Comparison of ENCODE assay signal across 18 cellular contexts in the genomic region with DNA sequence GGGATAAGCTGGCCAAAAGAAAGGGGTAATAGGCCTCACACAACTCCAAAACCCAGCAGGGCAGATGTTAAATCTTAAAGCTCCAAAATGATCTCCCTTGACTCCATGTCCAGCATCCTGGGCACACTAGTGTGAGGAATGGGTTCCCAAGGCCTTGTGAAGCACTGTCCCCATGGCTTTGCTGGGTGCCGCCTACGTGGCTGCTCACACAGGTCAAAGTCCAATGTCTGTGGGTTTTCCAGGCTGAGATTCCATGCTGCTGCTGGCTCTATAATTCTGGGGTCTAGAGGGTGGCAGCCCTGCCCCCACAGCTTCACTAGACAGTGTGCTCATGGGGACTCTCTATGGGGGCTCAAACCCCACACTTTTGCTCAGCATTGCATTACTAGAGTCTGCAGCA.
DNase-seq lines count a peak whose midpoint lies in the region; ATAC-seq, FAIRE-seq and TF ChIP-seq lines count a peak whose summit lies in the region.
"Had no signal": no experiment of that assay in that cellular context is flagged by ENCODE, and none has a peak within 500 bp of the region (broad histone marks: within the 10 kb centered on the region; RNA-seq: fewer than 3 reads in every experiment).

No MANE protein-coding gene starts in this region.

- in situ Hi-C loops in HepG2 (cut with HindIII; ENCODE audit: extremely low pct_ligation_motif_present, low pct_unique_long_range_greater_than_20kb), result no loop called here

- no peak overlapping the region for H4K91ac ChIP-seq in neuronal stem cell (ENCODE audit: low read depth, low read length, poor library complexity)

- no peaks in the 10 kb centered on the region for H4K20me1 ChIP-seq in HepG2 (ENCODE audit: insufficient read depth, low read length)
- H4K20me1 ChIP-seq: BLaER1 had no signal

- FAIRE-seq in HepG2 (lab: Jason Lieb, UNC), result no peak
- FAIRE-seq: GM12878 had no signal

- no peak overlapping the region for H2BK120ac ChIP-seq in neuronal stem cell (ENCODE audit: low read depth, low read length)

- no peak for TF ChIP-seq RAD21 in HepG2 (CRISPR knock-in tag; IDR thresholded peaks at IDR 0.05)

- no peak overlapping the region for H3K23ac ChIP-seq in neuronal stem cell (ENCODE audit: low read depth, low read length, poor library complexity)

- H3K79me1 ChIP-seq in neuronal stem cell (ENCODE audit: low read depth, low read length), result no peaks in the 10 kb centered on the region

- no peaks in the 10 kb centered on the region for H3K27me3 ChIP-seq in HepG2 (ENCODE audit: control insufficient read depth in 1 of 2, insufficient read depth in 2 of 2, low read length in 2 of 2)
- no peaks in the 10 kb centered on the region for H3K27me3 ChIP-seq in neuronal stem cell (ENCODE audit: control insufficient read depth in 3 of 3, insufficient read depth in 3 of 3, low read depth in 1 of 3, low read length in 3 of 3)
- H3K27me3 ChIP-seq: BLaER1 had no signal

- TF ChIP-seq POLR2A in HepG2 (IDR thresholded peaks at IDR 0.05; ENCODE audit: insufficient read depth in 1 of 2, low read depth in 2 of 2, low read length in 2 of 2), result no peak

- H2BK5ac ChIP-seq in neuronal stem cell (ENCODE audit: low read length), result no peak overlapping the region

- H3K4me3 ChIP-seq in HepG2 (replicated peaks in 1 of 3; ENCODE audit: insufficient read depth in 1 of 3, low read depth in 2 of 3, low read length in 3 of 3) (no peak overlapping the region), neuronal stem cell (ENCODE audit: low read length in 2 of 2) (no peak overlapping the region)
- H3K4me3 ChIP-seq: BLaER1, GM12878 had no signal

- no peaks in the 10 kb centered on the region for H3K36me3 ChIP-seq in HepG2 (replicated peaks in 1 of 2; ENCODE audit: control insufficient read depth in 1 of 2, insufficient read depth in 2 of 2, low read length in 2 of 2)
- no peaks in the 10 kb centered on the region for H3K36me3 ChIP-seq in neuronal stem cell (replicated peaks in 1 of 2; ENCODE audit: control insufficient read depth in 2 of 2, insufficient read depth in 2 of 2, low read length in 2 of 2)
- H3K36me3 ChIP-seq: BLaER1 had no signal

- no peak overlapping the region for H2AFZ ChIP-seq in HepG2 (ENCODE audit: low read length)
- no peak overlapping the region for H2AFZ ChIP-seq in neuronal stem cell (ENCODE audit: low read length)

- peak; percentile 37 for DNase-seq in HT-29 (ENCODE audit: low spot score)
- peak; percentile 61 for DNase-seq in SW480 (ENCODE audit: low spot score)
- no peak for DNase-seq in HepG2 (ENCODE audit: low spot score)
- DNase-seq in neuronal stem cell (ENCODE audit: low spot score), result no peak
- DNase-seq in NCI-H69 (lab: John Stamatoyannopoulos, UW), result no peak
- DNase-seq: 8988T; CD4-positive, alpha-beta memory T cell; DMS153; DND-41; EL; GOT3; H7; HFFc6 had no signal

- TF ChIP-seq EP300 in HepG2 (IDR thresholded peaks at IDR 0.05; ENCODE audit: low read depth in 2 of 2, low read length in 2 of 2) (no peak), HepG2 (CRISPR knock-in tag; IDR thresholded peaks at IDR 0.05; ENCODE audit: borderline replicate concordance) (no peak)

- H3K4me2 ChIP-seq in HepG2 (ENCODE audit: low read depth, low read length), result no peak overlapping the region
- no peak overlapping the region for H3K4me2 ChIP-seq in neuronal stem cell (ENCODE audit: insufficient read depth, low read length, poor library complexity, severe bottlenecking)
- H3K4me2 ChIP-seq: BLaER1 had no signal

- H2BK12ac ChIP-seq in neuronal stem cell (ENCODE audit: low read length), result no peak overlapping the region

- no peak overlapping the region for H4K8ac ChIP-seq in neuronal stem cell (ENCODE audit: low read depth, low read length)

- no peak overlapping the region for H2AK5ac ChIP-seq in neuronal stem cell (ENCODE audit: low read depth, low read length)

- ATAC-seq in HepG2, result peak; percentile 33; the same call in 2 of the 3 replicates
- no peak for ATAC-seq in HG02642 (IDR thresholded peaks at IDR 0.05; ENCODE audit: poor library complexity, unreplicated experiment)
- ATAC-seq in HG03354 (IDR thresholded peaks at IDR 0.05; ENCODE audit: poor library complexity, severe bottlenecking, unreplicated experiment), result no peak
- ATAC-seq: GM12878, HCT116 had no signal

- peak overlapping the region; percentile 65 for H3K18ac ChIP-seq in neuronal stem cell (ENCODE audit: low read length)

- no peak overlapping the region for H3K14ac ChIP-seq in neuronal stem cell (ENCODE audit: low read length)

- no peak overlapping the region for H3K9ac ChIP-seq in HepG2 (ENCODE audit: insufficient read depth, low read depth, low read length)
- no peak overlapping the region for H3K9ac ChIP-seq in neuronal stem cell (ENCODE audit: low read depth, low read length, poor library complexity)
- H3K9ac ChIP-seq: BLaER1 had no signal

- intact Hi-C loops in HepG2 (cut with micrococcal nuclease; ENCODE audit: unreplicated experiment), result no loop called here

- WGBS in HepG2 (ENCODE audit: low lambda C conversion rate), result no CpG with 5 or more reads among the region's 2 CpGs
- no CpG with 5 or more reads among the region's 2 CpGs for WGBS in neuronal stem cell (ENCODE audit: extremely low coverage in 2 of 2, insufficient read length in 2 of 2, insufficient replicate concordance in 1 of 2), 2 donors

- CTCF ChIA-PET in HepG2 (lab: Yijun Ruan, JAX; ENCODE audit: low intra/inter-chr PET ratio, low total read pairs), result no interaction called here

- peaks cover 31% of the 10 kb centered on the region for H3K9me3 ChIP-seq in HepG2 (ENCODE audit: low read length)
- no peaks in the 10 kb centered on the region for H3K9me3 ChIP-seq in neuronal stem cell (replicated peaks in 1 of 2; ENCODE audit: control insufficient read depth in 2 of 2, insufficient read depth in 1 of 2, low read depth in 1 of 2, low read length in 2 of 2)
- H3K9me3 ChIP-seq: BLaER1 had no signal

- H3K27ac ChIP-seq in HepG2 (ENCODE audit: extremely low read length, insufficient read depth, low read length), result no peak overlapping the region
- H3K27ac ChIP-seq in neuronal stem cell (replicated peaks; ENCODE audit: low read length), result no peak overlapping the region
- H3K27ac ChIP-seq: BLaER1 had no signal

- H3K79me2 ChIP-seq in HepG2 (ENCODE audit: insufficient read depth, low read length), result no peaks in the 10 kb centered on the region

- H3K4ac ChIP-seq in neuronal stem cell (ENCODE audit: low read length), result no peak overlapping the region

- H3K4me1 ChIP-seq in HepG2 (ENCODE audit: insufficient read depth, low read length) (no peaks in the 10 kb centered on the region), neuronal stem cell (ENCODE audit: control insufficient read depth in 2 of 2, insufficient read depth in 1 of 2, low read depth in 1 of 2, low read length in 2 of 2) (peaks cover 0 to 2% of the 10 kb centered on the region in 2 donors)
- H3K4me1 ChIP-seq: BLaER1 had no signal

- no peak overlapping the region for H2BK15ac ChIP-seq in neuronal stem cell (ENCODE audit: low read length)

- no TSS peak for BruUV-seq in HepG2 (replicated peaks; lab: Mats Ljungman, UMichigan)

- TF ChIP-seq CTCF in HepG2 (CRISPR knock-in tag; IDR thresholded peaks at IDR 0.05), result no peak

- POLR2A ChIA-PET in HepG2 (lab: Yijun Ruan, JAX), result no interaction called here

TF ChIP-seq in HepG2, 621 proteins besides CTCF, POLR2A, EP300 and RAD21:
- peak; percentile 55; the same call in 1 of the 2 replicates for TF ChIP-seq ZNF644 (CRISPR knock-in tag; IDR thresholded peaks at IDR 0.05; ENCODE audit: low read depth)
- no peak for TF ChIP-seq ZNF292 (CRISPR knock-in tag; IDR thresholded peaks at IDR 0.05; ENCODE audit: borderline replicate concordance, low read depth)
- TF ChIP-seq FOXC1 (CRISPR knock-in tag; IDR thresholded peaks at IDR 0.05; ENCODE audit: borderline replicate concordance), result no peak
- TF ChIP-seq ZNF549 (CRISPR knock-in tag; IDR thresholded peaks at IDR 0.05), result no peak
- TF ChIP-seq HNF4A (CRISPR knock-in tag; IDR thresholded peaks at IDR 0.05), result peak; percentile 37; the same call in 1 of the 2 replicates
- no peak for TF ChIP-seq THYN1 (CRISPR knock-in tag; IDR thresholded peaks at IDR 0.05; ENCODE audit: borderline replicate concordance, low read depth)
- no peak for TF ChIP-seq ASH2L (IDR thresholded peaks at IDR 0.05; ENCODE audit: insufficient read length, low read depth, low read length)
- TF ChIP-seq, protein P1, sequence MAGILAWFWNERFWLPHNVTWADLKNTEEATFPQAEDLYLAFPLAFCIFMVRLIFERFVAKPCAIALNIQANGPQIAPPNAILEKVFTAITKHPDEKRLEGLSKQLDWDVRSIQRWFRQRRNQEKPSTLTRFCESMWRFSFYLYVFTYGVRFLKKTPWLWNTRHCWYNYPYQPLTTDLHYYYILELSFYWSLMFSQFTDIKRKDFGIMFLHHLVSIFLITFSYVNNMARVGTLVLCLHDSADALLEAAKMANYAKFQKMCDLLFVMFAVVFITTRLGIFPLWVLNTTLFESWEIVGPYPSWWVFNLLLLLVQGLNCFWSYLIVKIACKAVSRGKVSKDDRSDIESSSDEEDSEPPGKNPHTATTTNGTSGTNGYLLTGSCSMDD (CRISPR knock-in tag; IDR thresholded peaks at IDR 0.05), result no peak
- no peak for TF ChIP-seq ZMAT3 (CRISPR knock-in tag; conservative IDR thresholded peaks at IDR 0.05)

Comparison
In these comparisons a context has a peak if more than half of its experiments do, and no peak if none do; other contexts are left out.
1. DNase-seq: peak in HT-29 (single experiment) and SW480 (single experiment); none in HepG2 (single experiment), neuronal stem cell (single experiment) and NCI-H69 (single experiment).